9 cellular contexts compared by ENCODE assay signal in genomic region chr14:59313063-59314018, GRCh38.
DNase-seq lines count a peak whose midpoint lies in the region; ATAC-seq, FAIRE-seq and TF ChIP-seq lines count a peak whose summit lies in the region.
"Had no signal": no experiment of that assay in that cellular context is flagged by ENCODE, and none has a peak within 500 bp of the region (broad histone marks: within the 10 kb centered on the region; RNA-seq: fewer than 3 reads in every experiment).

No MANE protein-coding gene starts in this region.

- no peaks in the 10 kb centered on the region for H3K27me3 ChIP-seq in liver (ENCODE audit: control insufficient read depth in 4 of 4, insufficient read depth in 4 of 4, low read length in 3 of 4)
- H3K27me3 ChIP-seq: ovary had no signal

- no peak for TF ChIP-seq POLR2A in GM12892 (IDR thresholded peaks at IDR 0.05; ENCODE audit: low read depth, low read length)

- H3K9me3 ChIP-seq in liver (ENCODE audit: control insufficient read depth in 4 of 4, low read length in 3 of 4), result no peaks in the 10 kb centered on the region
- H3K9me3 ChIP-seq: ovary had no signal

- peak overlapping the region; percentile 32 to 68 for H3K27ac ChIP-seq in liver (ENCODE audit: low read depth in 1 of 2, low read length in 2 of 2)
- H3K27ac ChIP-seq: ovary had no signal

- peak; percentile 66 for FAIRE-seq in GM12892 (lab: Jason Lieb, UNC)

- H3K36me3 ChIP-seq in liver (ENCODE audit: control insufficient read depth in 4 of 4, insufficient read depth in 3 of 4, low read depth in 1 of 4, low read length in 3 of 4), result peaks cover 0 to 2% (median 0%) of the 10 kb centered on the region in 4 donors
- H3K36me3 ChIP-seq: ovary had no signal

- TF ChIP-seq RAD21 in liver (IDR thresholded peaks at IDR 0.05), result peak in 1 of 2 donors; percentile 7

- ATAC-seq in GM21423 (IDR thresholded peaks at IDR 0.05; ENCODE audit: unreplicated experiment), result peak; percentile 66
- ATAC-seq in HG03139 (IDR thresholded peaks at IDR 0.05; ENCODE audit: unreplicated experiment), result peak; percentile 47

- no peak overlapping the region for H3K9ac ChIP-seq in liver (ENCODE audit: low read depth in 1 of 2, low read length in 2 of 2)

- H3K4me3 ChIP-seq in liver (ENCODE audit: low read depth in 1 of 3, low read length in 3 of 3), result no peak overlapping the region
- H3K4me3 ChIP-seq: ovary had no signal

- in situ Hi-C loops in GM13976 (cut with MboI; ENCODE audit: low sequenced_read_pairs, unreplicated experiment), result no loop called here

- DNase-seq in GM12892 (ENCODE audit: insufficient read length) (no peak), AG08395 (ENCODE audit: low spot score) (no peak), GM13976 (ENCODE audit: low spot score) (no peak), DMS79 (lab: John Stamatoyannopoulos, UW) (no peak)
- DNase-seq in stimulated activated CD4-positive, alpha-beta T cell treated with anti-CD3 and anti-CD28 coated beads, Interleukin-4, amount 100 ng/mL, for 4 hours, result no peak
- DNase-seq: ovary had no signal

- H3K4me1 ChIP-seq in liver (ENCODE audit: control insufficient read depth in 4 of 4, insufficient read depth in 4 of 4, low read length in 3 of 4), result peaks cover 19 to 64% (median 54%) of the 10 kb centered on the region in 4 donors

- TF ChIP-seq CTCF in liver (IDR thresholded peaks at IDR 0.05; ENCODE audit: low read depth, low read length, missing input control), result no peak
- TF ChIP-seq CTCF in GM13976 (IDR thresholded peaks at IDR 0.05; ENCODE audit: borderline replicate concordance, control extremely low read depth, extremely low read depth, insufficient read depth, missing control alignments), result no peak

- 30% methylated on average over 4 of the region's 4 CpGs for WGBS in liver

TF ChIP-seq in liver, 16 proteins besides CTCF, POLR2A, EP300 and RAD21:
- TF ChIP-seq ZBTB33 (IDR thresholded peaks at IDR 0.05) (no peak), HNF4A (conservative IDR thresholded peaks at IDR 0.05) (peak; percentile 4 to 23), FOXA1 (IDR thresholded peaks at IDR 0.05) (no peak), TAF1 (conservative IDR thresholded peaks at IDR 0.05) (no peak), FOXA2 (IDR thresholded peaks at IDR 0.05) (no peak)
